ENCODE assay signal across 1 cellular context in genomic region chr2:232276739-232277313, GRCh38.
TF ChIP-seq lines count a peak whose summit lies in the region.

No MANE protein-coding gene starts in this region.

TF ChIP-seq in H1, 55 proteins besides CTCF, POLR2A, EP300 and RAD21:
- TF ChIP-seq, protein P1, sequence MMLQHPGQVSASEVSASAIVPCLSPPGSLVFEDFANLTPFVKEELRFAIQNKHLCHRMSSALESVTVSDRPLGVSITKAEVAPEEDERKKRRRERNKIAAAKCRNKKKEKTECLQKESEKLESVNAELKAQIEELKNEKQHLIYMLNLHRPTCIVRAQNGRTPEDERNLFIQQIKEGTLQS (IDR thresholded peaks at IDR 0.05; ENCODE audit: insufficient read depth, low read depth, low read length) = no peak
- TF ChIP-seq, protein P2, sequence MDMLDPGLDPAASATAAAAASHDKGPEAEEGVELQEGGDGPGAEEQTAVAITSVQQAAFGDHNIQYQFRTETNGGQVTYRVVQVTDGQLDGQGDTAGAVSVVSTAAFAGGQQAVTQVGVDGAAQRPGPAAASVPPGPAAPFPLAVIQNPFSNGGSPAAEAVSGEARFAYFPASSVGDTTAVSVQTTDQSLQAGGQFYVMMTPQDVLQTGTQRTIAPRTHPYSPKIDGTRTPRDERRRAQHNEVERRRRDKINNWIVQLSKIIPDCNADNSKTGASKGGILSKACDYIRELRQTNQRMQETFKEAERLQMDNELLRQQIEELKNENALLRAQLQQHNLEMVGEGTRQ (IDR thresholded peaks at IDR 0.05; ENCODE audit: low read length) = no peak
- TF ChIP-seq RNF2 (IDR thresholded peaks at IDR 0.05; ENCODE audit: borderline replicate concordance, low read depth, low read length, missing control alignments, poor library complexity, severe bottlenecking) = no peak
- TF ChIP-seq SP2 (IDR thresholded peaks at IDR 0.05; ENCODE audit: low read length) = no peak
- TF ChIP-seq TEAD4 (IDR thresholded peaks at IDR 0.05; ENCODE audit: low read depth, low read length) = no peak
